14 cellular contexts compared by ENCODE assay signal in genomic region chr2:101310591-101311389, GRCh38. TPM values are rescaled to one million over a fixed set of nuclear protein-coding genes. Genes with fewer than 3 reads are reported as not detected.
DNase-seq lines count a peak whose midpoint lies in the region; ATAC-seq and TF ChIP-seq lines count a peak whose summit lies in the region.
"Had no signal": no experiment of that assay in that cellular context is flagged by ENCODE, and none has a peak within 500 bp of the region (broad histone marks: within the 10 kb centered on the region; RNA-seq: fewer than 3 reads in every experiment).

No MANE protein-coding gene starts in this region.

- H3K4me3 Mint-ChIP-seq in progenitor cell of endocrine pancreas (ENCODE audit: low read depth): peak overlapping the region; percentile 40

- H3K27me3 Mint-ChIP-seq in progenitor cell of endocrine pancreas: no peaks in the 10 kb centered on the region

- no peaks in the 10 kb centered on the region for H3F3A ChIP-seq in PC-3 (ENCODE audit: low read length, unreplicated experiment)

- H3K79me2 ChIP-seq in DND-41 (ENCODE audit: insufficient read depth, low read length) (peaks cover 30% of the 10 kb centered on the region), PC-3 (ENCODE audit: low read length) (peaks cover 27% of the 10 kb centered on the region)

- CTCF ChIA-PET in PC-3 (lab: Charles Lee): no interaction called here

- BruUV-seq in PC-3 (replicated peaks; lab: Mats Ljungman, UMichigan): no TSS peak

- H3K9me3 ChIP-seq in DND-41 (ENCODE audit: insufficient read depth, low read length, severe bottlenecking) (no peaks in the 10 kb centered on the region), PC-3 (ENCODE audit: low read length) (no peaks in the 10 kb centered on the region), duodenal mucosa (ENCODE audit: control insufficient read depth in 1 of 2, low read length in 2 of 2) (no peaks in the 10 kb centered on the region)

- H3K9ac ChIP-seq in DND-41 (ENCODE audit: low read depth, low read length) (peak overlapping the region; percentile 2; the same call in 1 of the 2 replicates), PC-3 (ENCODE audit: low read length) (no peak overlapping the region), duodenal mucosa (ENCODE audit: low read depth in 1 of 2, low read length in 2 of 2) (peak overlapping the region in 1 of 2 donors; percentile 19)

- peaks cover 4% of the 10 kb centered on the region for H3K36me3 Mint-ChIP-seq in progenitor cell of endocrine pancreas (ENCODE audit: insufficient read depth)

- H3K4me1 ChIP-seq in DND-41 (ENCODE audit: insufficient read depth, low read length): peaks cover 61% of the 10 kb centered on the region
- H3K4me1 ChIP-seq in PC-3 (ENCODE audit: insufficient read depth, low read length): peaks cover 23% of the 10 kb centered on the region
- H3K4me1 ChIP-seq in duodenal mucosa (ENCODE audit: control insufficient read depth in 1 of 2, insufficient read depth in 2 of 2, low read length in 2 of 2): peaks cover 28 to 36% of the 10 kb centered on the region in 2 donors

- H3K4me3 ChIP-seq in DND-41 (ENCODE audit: low read depth in 1 of 2, low read length in 2 of 2): no peak overlapping the region
- no peak overlapping the region for H3K4me3 ChIP-seq in PC-3 (ENCODE audit: low read length)
- H3K4me3 ChIP-seq in duodenal mucosa (ENCODE audit: low read depth in 1 of 2, low read length in 2 of 2): peak overlapping the region; percentile 12 to 33
- no peak overlapping the region for H3K4me3 ChIP-seq in H7 (ENCODE audit: insufficient read depth, low read depth, low read length)
- H3K4me3 ChIP-seq: hepatocyte, lung had no signal

- H3K36me3 ChIP-seq in DND-41 (ENCODE audit: insufficient read depth, low read length): peaks cover 11% of the 10 kb centered on the region; the same call in 1 of the 2 replicates
- no peaks in the 10 kb centered on the region for H3K36me3 ChIP-seq in PC-3 (ENCODE audit: low read depth, low read length)
- no peaks in the 10 kb centered on the region for H3K36me3 ChIP-seq in duodenal mucosa (ENCODE audit: control insufficient read depth in 1 of 2, insufficient read depth in 2 of 2, low read length in 2 of 2)
- no peaks in the 10 kb centered on the region for H3K36me3 ChIP-seq in H7 (replicated peaks; ENCODE audit: control insufficient read depth, insufficient read depth, low read length)

- H3K27me3 ChIP-seq in DND-41 (ENCODE audit: insufficient read depth, low read length, poor library complexity) (no peaks in the 10 kb centered on the region), PC-3 (ENCODE audit: low read length) (no peaks in the 10 kb centered on the region), duodenal mucosa (ENCODE audit: control insufficient read depth in 1 of 2, insufficient read depth in 2 of 2, low read length in 2 of 2) (no peaks in the 10 kb centered on the region), H7 (ENCODE audit: control insufficient read depth, insufficient read depth, low read length) (peaks cover 5% of the 10 kb centered on the region; the same call in 1 of the 2 replicates)
- H3K27me3 ChIP-seq: hepatocyte had no signal

- no peaks in the 10 kb centered on the region for H3K9me2 ChIP-seq in PC-3 (replicated peaks; ENCODE audit: low read length)

- H4K20me1 ChIP-seq in DND-41 (ENCODE audit: insufficient read depth, low read length): peaks cover 19% of the 10 kb centered on the region
- H4K20me1 ChIP-seq in PC-3 (ENCODE audit: low read length): peaks cover 17% of the 10 kb centered on the region

- H2AFZ ChIP-seq in DND-41 (ENCODE audit: low read depth, low read length) (no peak overlapping the region; the same call in 1 of the 2 replicates), PC-3 (ENCODE audit: low read length) (no peak overlapping the region)

- DNase-seq in DND-41 (no peak), PC-3 (peak; percentile 12), progenitor cell of endocrine pancreas (ENCODE audit: low spot score, unreplicated experiment) (no peak), NCI-H2107 (lab: John Stamatoyannopoulos, UW) (no peak), H7 (no peak)
- no peak for DNase-seq in stimulated activated CD4-positive, alpha-beta T cell treated with anti-CD3 and anti-CD28 coated beads, Interleukin-4, amount 100 ng/mL, for 24 hours
- DNase-seq: activated CD4-positive, alpha-beta T cell treated with anti-CD3 and anti-CD28 coated beads, Interleukin-2, amount 50 U/mL, for 48 hours; NCI-H2081; posterior cingulate gyrus; stimulated activated CD4-positive, alpha-beta T cell treated with anti-CD3 and anti-CD28 coated beads, Interleukin-4, amount 100 ng/mL, for 4 hours had no signal

- H3K27ac ChIP-seq in DND-41 (ENCODE audit: low read length): peak overlapping the region; percentile 57
- no peak overlapping the region for H3K27ac ChIP-seq in PC-3 (ENCODE audit: low read length)
- no peak overlapping the region for H3K27ac ChIP-seq in duodenal mucosa (ENCODE audit: low read depth, low read length)
- H3K27ac ChIP-seq: hepatocyte had no signal

- H3K4me1 Mint-ChIP-seq in progenitor cell of endocrine pancreas (ENCODE audit: low read depth): peaks cover 28% of the 10 kb centered on the region

- TF ChIP-seq CTCF in DND-41 (IDR thresholded peaks at IDR 0.05; ENCODE audit: borderline replicate concordance, extremely low read depth, low read length, poor library complexity, severe bottlenecking) (no peak), PC-3 (conservative IDR thresholded peaks at IDR 0.05; ENCODE audit: low read depth, low read length) (no peak), progenitor cell of endocrine pancreas (IDR thresholded peaks at IDR 0.05; ENCODE audit: unreplicated experiment) (no peak)

- intact Hi-C loops in PC-3 (cut with micrococcal nuclease): no loop called here

- POLR2A ChIA-PET in PC-3 (lab: Charles Lee; ENCODE audit: unreplicated experiment): interaction anchor here (0.7 kb wide), 1 partner anchor 1026 kb away, joined by 7 read pairs; no protein-coding TSS in a partner anchor

- no peaks in the 10 kb centered on the region for H3K9me3 Mint-ChIP-seq in progenitor cell of endocrine pancreas (ENCODE audit: low read depth)

- ATAC-seq in DND-41 (ENCODE audit: insufficient read depth, low read depth) (no peak), PC-3 (no peak), GM21360 (IDR thresholded peaks at IDR 0.05; ENCODE audit: unreplicated experiment) (no peak)

- H3K4me2 ChIP-seq in DND-41 (ENCODE audit: insufficient read depth, low read length) (peak overlapping the region; percentile 35; the same call in 1 of the 2 replicates), PC-3 (ENCODE audit: low read length) (no peak overlapping the region)
- H3K4me2 ChIP-seq: hepatocyte had no signal

- H3K27ac Mint-ChIP-seq in progenitor cell of endocrine pancreas: peak overlapping the region; percentile 79

RNA-seq across cellular contexts. Expression of gene RNF149, which starts 2.3 kb away (rescaled TPM):
- total RNA-seq in PC-3 (2014; rRNA removed) (47.3 and 68.0 TPM in 2 replicates), progenitor cell of endocrine pancreas (51.2 and 51.5 TPM in 2 replicates)
- 17.9 and 29.9 TPM in 2 replicates for total RNA-seq in H7 (2014; rRNA removed; shearing (Covaris generic))

RNA-seq across cellular contexts. Expression of gene CNOT11, which starts 58.1 kb away (rescaled TPM):
- total RNA-seq in PC-3 (2014; rRNA removed) (44.9 and 48.5 TPM in 2 replicates), progenitor cell of endocrine pancreas (73.6 and 74.8 TPM in 2 replicates)
- total RNA-seq in H7 (2014; rRNA removed; shearing (Covaris generic)): 68.6 and 72.6 TPM in 2 replicates

Comparison
In these comparisons a context has a peak if more than half of its experiments do, and no peak if none do; other contexts are left out.
1. H3K4me3 ChIP-seq: peak in duodenal mucosa (2 of 2); none in DND-41 (0 of 2), PC-3 (single experiment) and H7 (single experiment).